In the genomic region with DNA sequence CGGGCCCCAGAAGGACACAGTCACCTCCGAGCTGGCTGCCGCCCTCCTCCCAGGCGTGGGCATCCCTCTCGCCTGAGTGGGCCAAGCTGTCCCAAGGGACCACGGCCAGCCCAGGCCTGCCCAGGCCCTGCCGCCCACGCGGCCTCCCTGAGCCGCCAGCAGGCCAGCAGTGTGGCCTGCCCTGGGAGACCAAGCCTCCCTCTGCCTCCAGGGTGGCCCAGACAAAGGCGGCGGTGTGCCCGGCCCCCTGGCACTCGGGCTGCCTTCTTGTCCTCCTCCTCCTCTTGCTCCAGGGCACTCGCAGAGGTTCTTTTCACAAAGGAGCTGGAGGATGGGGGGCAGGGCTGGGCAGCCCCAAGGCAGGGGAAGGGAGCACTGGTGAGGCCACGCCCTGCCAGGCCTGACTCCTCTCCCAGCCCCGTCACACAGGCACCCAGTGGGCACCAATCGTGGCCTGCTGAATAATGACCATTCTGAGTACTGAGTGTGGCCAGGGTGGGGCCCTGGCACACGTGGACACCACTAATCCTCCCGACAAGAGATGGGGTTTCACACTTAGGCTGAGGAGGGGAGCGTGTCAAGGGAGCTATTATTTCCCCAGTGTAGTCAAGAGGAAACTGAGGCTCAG, we compare ENCODE assay signal across 15 cellular contexts. TPM values are rescaled to one million over a fixed set of nuclear protein-coding genes. Genes with fewer than 3 reads are reported as not detected.
DNase-seq lines count a peak whose midpoint lies in the region; ATAC-seq and TF ChIP-seq lines count a peak whose summit lies in the region.
"Had no signal": no experiment of that assay in that cellular context is flagged by ENCODE, and none has a peak within 500 bp of the region (broad histone marks: within the 10 kb centered on the region; RNA-seq: fewer than 3 reads in every experiment).

No MANE protein-coding gene starts in this region.

- no peak overlapping the region for H3K9ac ChIP-seq in neuronal stem cell (ENCODE audit: low read depth, low read length, poor library complexity)

- H3K4me3 ChIP-seq in NB4 (ENCODE audit: low read depth, low read length): no peak overlapping the region
- no peak overlapping the region for H3K4me3 ChIP-seq in neuronal stem cell (ENCODE audit: low read length in 2 of 2)
- no peak overlapping the region for H3K4me3 ChIP-seq in GM23338
- H3K4me3 ChIP-seq: breast epithelium, transverse colon had no signal

- peak overlapping the region; percentile 39 for H3K4ac ChIP-seq in neuronal stem cell (ENCODE audit: low read length)

- H3K36me3 ChIP-seq in neuronal stem cell (replicated peaks in 1 of 2; ENCODE audit: control insufficient read depth in 2 of 2, insufficient read depth in 2 of 2, low read length in 2 of 2) (no peaks in the 10 kb centered on the region), GM23338 (ENCODE audit: insufficient read depth) (no peaks in the 10 kb centered on the region)
- H3K36me3 ChIP-seq: breast epithelium, transverse colon had no signal

- WGBS in neuronal stem cell (ENCODE audit: extremely low coverage in 2 of 2, insufficient read length in 2 of 2, insufficient replicate concordance in 1 of 2), 2 donors: no CpG with 5 or more reads among the region's 21 CpGs

- H3K79me2 ChIP-seq in GM23338 (replicated peaks; ENCODE audit: insufficient read depth): no peaks in the 10 kb centered on the region

- TF ChIP-seq POLR2A in NB4 (IDR thresholded peaks at IDR 0.05; ENCODE audit: extremely low read depth, insufficient read length): no peak

- no peak overlapping the region for H3K4me3 Mint-ChIP-seq in central memory CD8-positive, alpha-beta T cell
- H3K4me3 Mint-ChIP-seq in GM23338: no peak overlapping the region
- H3K4me3 Mint-ChIP-seq: H9, mesothelial cell of epicardium had no signal

- H3K27ac Mint-ChIP-seq in central memory CD8-positive, alpha-beta T cell (ENCODE audit: low read depth): peak overlapping the region; percentile 79
- no peak overlapping the region for H3K27ac Mint-ChIP-seq in GM23338
- H3K27ac Mint-ChIP-seq: H9 had no signal

- peak overlapping the region; percentile 6 for H3K23ac ChIP-seq in neuronal stem cell (ENCODE audit: low read depth, low read length, poor library complexity)

- H3K27ac ChIP-seq in neuronal stem cell (replicated peaks; ENCODE audit: low read length) (no peak overlapping the region), GM23338 (ENCODE audit: low read depth) (no peak overlapping the region)
- H3K27ac ChIP-seq: transverse colon had no signal

- peak overlapping the region; percentile 7 for H2BK15ac ChIP-seq in neuronal stem cell (ENCODE audit: low read length)

- H3K18ac ChIP-seq in neuronal stem cell (ENCODE audit: low read length): peak overlapping the region; percentile 86

- H2BK120ac ChIP-seq in neuronal stem cell (ENCODE audit: low read depth, low read length): no peak overlapping the region

- no peak overlapping the region for H4K8ac ChIP-seq in neuronal stem cell (ENCODE audit: low read depth, low read length)

- H3K36me3 Mint-ChIP-seq in central memory CD8-positive, alpha-beta T cell (ENCODE audit: insufficient read depth): peaks cover 3% of the 10 kb centered on the region
- H3K36me3 Mint-ChIP-seq in GM23338 (ENCODE audit: low read depth): no peaks in the 10 kb centered on the region; the same call in 2 of the 3 replicates

- H2BK5ac ChIP-seq in neuronal stem cell (ENCODE audit: low read length): peak overlapping the region; percentile 63

- no peak overlapping the region for H3K14ac ChIP-seq in neuronal stem cell (ENCODE audit: low read length)

- TF ChIP-seq CTCF in NB4 (IDR thresholded peaks at IDR 0.05; ENCODE audit: low read depth, low read length): no peak
- no peak for TF ChIP-seq CTCF in GM23338 (conservative IDR thresholded peaks at IDR 0.05; ENCODE audit: low read depth in 2 of 2)

- ATAC-seq in central memory CD8-positive, alpha-beta T cell (replicated peaks; ENCODE audit: extremely low read depth, poor library complexity, severe bottlenecking): no peak
- ATAC-seq in GM23338: no peak

- H3K9me3 Mint-ChIP-seq in central memory CD8-positive, alpha-beta T cell: no peaks in the 10 kb centered on the region
- no peaks in the 10 kb centered on the region for H3K9me3 Mint-ChIP-seq in GM23338
- H3K9me3 Mint-ChIP-seq: H9 had no signal

- DNase-seq in NCI-H1417 (lab: John Stamatoyannopoulos, UW) (peak in 2 of 3 experiments; percentile 31 to 58), NCI-H1417 treated with DMSO at 0.1 percent for 48 hours (lab: John Stamatoyannopoulos, UW) (no peak), NB4 (ENCODE audit: low read depth) (peak; percentile 28), neuronal stem cell (ENCODE audit: low spot score) (no peak), epidermal melanocyte (ENCODE audit: insufficient read length, low spot score) (no peak), NCI-H345 (lab: John Stamatoyannopoulos, UW) (no peak), GM23338 (ENCODE audit: low spot score) (no peak)
- DNase-seq in central memory CD8-positive, alpha-beta T cell (ENCODE audit: low spot score in 2 of 2): no peak
- DNase-seq: 8988T, erythroblast, H9, right cardiac atrium, transverse colon had no signal

- H2BK12ac ChIP-seq in neuronal stem cell (ENCODE audit: low read length): peak overlapping the region; percentile 16

- H3K4me1 ChIP-seq in neuronal stem cell (ENCODE audit: control insufficient read depth in 2 of 2, insufficient read depth in 1 of 2, low read depth in 1 of 2, low read length in 2 of 2) (peaks cover 34 to 39% of the 10 kb centered on the region in 2 donors), GM23338 (ENCODE audit: insufficient read depth) (peaks cover 26% of the 10 kb centered on the region)
- H3K4me1 ChIP-seq: breast epithelium, transverse colon had no signal

- H4K20me1 ChIP-seq in GM23338 (replicated peaks; ENCODE audit: insufficient read depth): peaks cover 7% of the 10 kb centered on the region

- no peaks in the 10 kb centered on the region for H3K9me3 ChIP-seq in neuronal stem cell (replicated peaks in 1 of 2; ENCODE audit: control insufficient read depth in 2 of 2, insufficient read depth in 1 of 2, low read depth in 1 of 2, low read length in 2 of 2)
- H3K9me3 ChIP-seq: breast epithelium, transverse colon had no signal

- H2AFZ ChIP-seq in neuronal stem cell (ENCODE audit: low read length): no peak overlapping the region
- no peak overlapping the region for H2AFZ ChIP-seq in GM23338

- H3K27me3 ChIP-seq in neuronal stem cell (ENCODE audit: control insufficient read depth in 3 of 3, insufficient read depth in 3 of 3, low read depth in 1 of 3, low read length in 3 of 3) (no peaks in the 10 kb centered on the region), GM23338 (ENCODE audit: insufficient read depth) (no peaks in the 10 kb centered on the region)
- H3K27me3 ChIP-seq: breast epithelium, transverse colon had no signal

- no peaks in the 10 kb centered on the region for H3K27me3 Mint-ChIP-seq in central memory CD8-positive, alpha-beta T cell
- peaks cover 9% of the 10 kb centered on the region for H3K27me3 Mint-ChIP-seq in GM23338 (ENCODE audit: insufficient read depth, low read depth, poor library complexity)

- peak overlapping the region; percentile 81 for H4K91ac ChIP-seq in neuronal stem cell (ENCODE audit: low read depth, low read length, poor library complexity)

- H3K4me2 ChIP-seq in neuronal stem cell (ENCODE audit: insufficient read depth, low read length, poor library complexity, severe bottlenecking) (no peak overlapping the region), GM23338 (no peak overlapping the region)

- H3K4me1 Mint-ChIP-seq in central memory CD8-positive, alpha-beta T cell: peaks cover 55% of the 10 kb centered on the region
- H3K4me1 Mint-ChIP-seq in GM23338: peaks cover 39% of the 10 kb centered on the region

- peaks cover 31% of the 10 kb centered on the region for H3F3A ChIP-seq in GM23338 (replicated peaks; ENCODE audit: low read depth)

- peaks cover 2% of the 10 kb centered on the region for H3K79me1 ChIP-seq in neuronal stem cell (ENCODE audit: low read depth, low read length)

- H3K9me2 ChIP-seq in GM23338 (ENCODE audit: insufficient read depth): no peaks in the 10 kb centered on the region

- peak overlapping the region; percentile 96 for H2AK5ac ChIP-seq in neuronal stem cell (ENCODE audit: low read depth, low read length)

TF ChIP-seq in GM23338, 12 proteins besides CTCF, POLR2A, EP300 and RAD21 (continues in another document):
- no peak for TF ChIP-seq ZNF114 (CRISPR knock-in tag; IDR thresholded peaks at IDR 0.05)
- TF ChIP-seq ETS1 (IDR thresholded peaks at IDR 0.05): no peak
- no peak for TF ChIP-seq CREB1 (CRISPR knock-in tag; IDR thresholded peaks at IDR 0.05; ENCODE audit: low read depth)
- no peak for TF ChIP-seq JUNB (IDR thresholded peaks at IDR 0.05; ENCODE audit: unreplicated experiment)
- no peak for TF ChIP-seq ZNF331 (CRISPR knock-in tag; IDR thresholded peaks at IDR 0.05; ENCODE audit: low read depth)
- no peak for TF ChIP-seq EZH2phosphoT487 (IDR thresholded peaks at IDR 0.05; ENCODE audit: unreplicated experiment)
- no peak for TF ChIP-seq EZH2 (IDR thresholded peaks at IDR 0.05; ENCODE audit: low read depth, unreplicated experiment)

RNA-seq across cellular contexts. Expression of gene NOL4L, which starts 25.3 kb away (rescaled TPM):
- polyA plus RNA-seq in neuronal stem cell (2013, experiment 1 of 2): 27.2 TPM
- 27.3 TPM for polyA plus RNA-seq in neuronal stem cell (2013, experiment 2 of 2)
- 32.8 and 38.8 TPM in 2 replicates for total RNA-seq in GM23338 (2014; rRNA removed; shearing (Covaris generic))
- 36.7 and 39.2 TPM in 2 replicates for polyA plus RNA-seq in GM23338 (2016; fragmentation: Nextera tagmentation; extraction: Ambion mirVana)

Comparison
In these comparisons a context has a peak if more than half of its experiments do, and no peak if none do; other contexts are left out.
1. DNase-seq: peak in NCI-H1417 (2 of 3) and NB4 (single experiment); none in NCI-H1417 treated with DMSO at 0.1 percent for 48 hours (single experiment), central memory CD8-positive, alpha-beta T cell (0 of 2), neuronal stem cell (single experiment), epidermal melanocyte (single experiment), NCI-H345 (single experiment) and GM23338 (single experiment).